8 cellular contexts compared by ENCODE assay signal in the genomic region with DNA sequence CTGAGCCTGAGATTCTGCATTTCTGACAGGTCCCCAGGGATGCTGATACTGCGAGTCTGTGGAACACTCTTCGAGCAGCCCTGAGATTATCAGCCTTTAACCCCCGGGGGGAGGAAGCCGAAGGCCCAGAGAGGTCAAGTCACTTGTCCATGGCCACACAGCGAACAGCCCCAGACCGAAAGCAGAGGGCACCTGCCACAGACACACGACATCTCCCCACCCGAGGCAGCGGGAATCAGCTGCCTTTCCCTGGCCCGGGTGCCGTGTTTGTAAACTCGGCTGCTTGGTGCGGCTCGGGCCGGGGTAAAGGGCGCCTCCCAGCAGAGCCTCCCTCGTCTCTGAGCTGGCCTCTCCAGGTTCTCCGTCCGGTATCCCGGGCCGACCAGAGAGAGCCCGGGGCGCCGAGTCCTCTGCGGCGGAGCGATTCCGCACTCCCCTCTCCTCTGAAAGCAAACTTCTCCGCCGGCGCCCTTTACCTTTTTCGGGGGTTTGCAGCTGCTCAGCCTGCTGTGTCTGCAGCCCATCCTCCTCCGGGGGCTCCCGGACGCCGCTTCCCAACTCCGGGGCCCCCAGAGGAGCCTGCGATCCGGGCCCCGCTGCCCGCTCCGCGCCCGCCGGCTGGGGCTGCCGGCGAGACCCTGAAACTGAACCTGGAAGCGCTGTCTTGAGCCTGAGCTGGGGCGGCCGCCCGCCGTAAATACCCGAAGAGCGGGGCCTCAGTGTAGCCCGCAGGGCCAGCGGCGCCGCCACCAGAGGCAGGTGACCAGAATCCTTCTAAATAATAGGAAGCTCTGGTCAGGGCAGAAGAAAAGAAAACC. TPM values are rescaled to one million over a fixed set of nuclear protein-coding genes. Genes with fewer than 3 reads are reported as not detected.
A peak's percentile ranks its signal among the peaks of the same experiment; 100 is the strongest.
DNase-seq lines count a peak whose midpoint lies in the region; ATAC-seq and TF ChIP-seq lines count a peak whose summit lies in the region.

A gene with protein sequence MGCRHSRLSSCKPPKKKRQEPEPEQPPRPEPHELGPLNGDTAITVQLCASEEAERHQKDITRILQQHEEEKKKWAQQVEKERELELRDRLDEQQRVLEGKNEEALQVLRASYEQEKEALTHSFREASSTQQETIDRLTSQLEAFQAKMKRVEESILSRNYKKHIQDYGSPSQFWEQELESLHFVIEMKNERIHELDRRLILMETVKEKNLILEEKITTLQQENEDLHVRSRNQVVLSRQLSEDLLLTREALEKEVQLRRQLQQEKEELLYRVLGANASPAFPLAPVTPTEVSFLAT (minus strand): TSS at position 646 of the 818 bp plus-strand sequence. CDS start 122 bp downstream, at position 524.

- H3K27me3 Mint-ChIP-seq in activated T-helper 17 cell treated with anti-CD3 and anti-CD28 coated beads, Interleukin-2, amount 50 U/mL, for 72 hours = no peaks in the 10 kb centered on the region
- no peaks in the 10 kb centered on the region for H3K27me3 Mint-ChIP-seq in natural killer cell (ENCODE audit: low read depth in 2 of 2)

- H3K4me3 ChIP-seq in fibroblast of the aortic adventitia (ENCODE audit: low read depth, low read length) (peak within 1 kb of the TSS; percentile 70), tibial nerve (peak within 1 kb of the TSS; percentile 81 to 91 (median 84))

- peak within 1 kb of the TSS; percentile 89 for H3K27ac Mint-ChIP-seq in activated T-helper 17 cell treated with anti-CD3 and anti-CD28 coated beads, Interleukin-2, amount 50 U/mL, for 72 hours
- H3K27ac Mint-ChIP-seq in natural killer cell = peak within 1 kb of the TSS; percentile 88 to 92

- peak in 1 of 2 donors; percentile 75 for TF ChIP-seq EP300 in tibial nerve (IDR thresholded peaks at IDR 0.05)

- TF ChIP-seq CTCF in fibroblast of the aortic adventitia (IDR thresholded peaks at IDR 0.05; ENCODE audit: insufficient read depth, low read length) = peak; percentile 47
- TF ChIP-seq CTCF in natural killer cell (IDR thresholded peaks at IDR 0.05) = no peak
- peak in 3 of 5 experiments; percentile 24 to 48 (median 45) for TF ChIP-seq CTCF in tibial nerve (IDR thresholded peaks at IDR 0.05)

- H3K9me3 ChIP-seq in tibial nerve = no peaks in the 10 kb centered on the region

- DNase-seq in Caki2 (ENCODE audit: low read depth) (peak; percentile 35), OCI-M1 (lab: John Stamatoyannopoulos, UW) (peak; percentile 84), fibroblast of the aortic adventitia (ENCODE audit: low read depth) (peak; percentile 65), natural killer cell (peak; percentile 61), tibial nerve (ENCODE audit: low spot score in 2 of 2) (peak; percentile 52 to 57)

- H3K27me3 ChIP-seq in tibial nerve = no peaks in the 10 kb centered on the region

- TF ChIP-seq POLR2A in tibial nerve (IDR thresholded peaks at IDR 0.05) = peak; percentile 55 to 73

- peak within 1 kb of the TSS; percentile 82 for H3K4me3 Mint-ChIP-seq in activated T-helper 17 cell treated with anti-CD3 and anti-CD28 coated beads, Interleukin-2, amount 50 U/mL, for 72 hours
- peak within 1 kb of the TSS; percentile 87 for H3K4me3 Mint-ChIP-seq in natural killer cell

- peaks cover 20% of the 10 kb centered on the region for H3K36me3 Mint-ChIP-seq in activated T-helper 17 cell treated with anti-CD3 and anti-CD28 coated beads, Interleukin-2, amount 50 U/mL, for 72 hours (ENCODE audit: low read depth)
- H3K36me3 Mint-ChIP-seq in natural killer cell = no peaks in the 10 kb centered on the region

- peaks cover 0 to 48% (median 25%) of the 10 kb centered on the region in 4 donors for H3K4me1 ChIP-seq in tibial nerve

- in situ Hi-C loops in Caki2 (cut with HindIII; ENCODE audit: low pct_unique_long_range_greater_than_20kb, low sequenced_read_pairs) = no loop called here

- no peaks in the 10 kb centered on the region for H3K9me3 Mint-ChIP-seq in activated T-helper 17 cell treated with anti-CD3 and anti-CD28 coated beads, Interleukin-2, amount 50 U/mL, for 72 hours
- no peaks in the 10 kb centered on the region for H3K9me3 Mint-ChIP-seq in natural killer cell

- intact Hi-C loops in natural killer cell (cut with micrococcal nuclease) = loop anchor here (1.0 kb wide), 1 partner anchor 9 kb away; no protein-coding TSS in a partner anchor

- no peaks in the 10 kb centered on the region for H3K36me3 ChIP-seq in tibial nerve

- H3K27ac ChIP-seq in tibial nerve = peak within 1 kb of the TSS; percentile 62 to 90 (median 84)

- peak; percentile 79 for ATAC-seq in GM19372 (IDR thresholded peaks at IDR 0.05; ENCODE audit: low read depth, unreplicated experiment)
- ATAC-seq in HG03457 (IDR thresholded peaks at IDR 0.05; ENCODE audit: unreplicated experiment) = peak; percentile 56
- ATAC-seq in activated T-helper 17 cell treated with anti-CD3 and anti-CD28 coated beads, Interleukin-2, amount 50 U/mL, for 72 hours (replicated peaks) = peak; percentile 64
- peak; percentile 68 to 84 (median 80) for ATAC-seq in natural killer cell

- 0 to 2% methylated on average over 44 to 48 of the region's 58 CpGs for WGBS in tibial nerve, 2 donors

- peaks cover 46% of the 10 kb centered on the region for H3K4me1 Mint-ChIP-seq in activated T-helper 17 cell treated with anti-CD3 and anti-CD28 coated beads, Interleukin-2, amount 50 U/mL, for 72 hours
- peaks cover 57 to 61% of the 10 kb centered on the region in 2 donors for H3K4me1 Mint-ChIP-seq in natural killer cell

RNA-seq across cellular contexts. Expression of the gene that starts here (rescaled TPM):
- not detected in 2 replicates for total RNA-seq in Caki2 (2014; rRNA removed; shearing (Covaris generic); ENCODE audit: low replicate concordance)
- 10 to 100 TPM; 27.4 to 40.1 TPM for total RNA-seq in activated T-helper 17 cell treated with anti-CD3 and anti-CD28 coated beads, Interleukin-2, amount 50 U/mL, for 72 hours
- 1.5 and 2.8 TPM in 2 replicates for total RNA-seq in fibroblast of the aortic adventitia (ENCODE audit: low replicate concordance)
- 100 to 1,000 TPM; 181 to 227 (median 204) TPM for total RNA-seq in natural killer cell
- 100 to 1,000 TPM in 3 of 4 donors, 10 to 100 TPM in 1; 95.6 to 201 (median 112) TPM for total RNA-seq in tibial nerve

Comparison
In these comparisons a context has a peak if more than half of its experiments do, and no peak if none do; other contexts are left out.
1. Peak in every context shown above with its lines: DNase-seq, ATAC-seq, H3K4me3 ChIP-seq and H3K27ac ChIP-seq.
2. Peak in DNase-seq in Caki2; RNA of the gene not detected or under 1 TPM.